In the genomic region with DNA sequence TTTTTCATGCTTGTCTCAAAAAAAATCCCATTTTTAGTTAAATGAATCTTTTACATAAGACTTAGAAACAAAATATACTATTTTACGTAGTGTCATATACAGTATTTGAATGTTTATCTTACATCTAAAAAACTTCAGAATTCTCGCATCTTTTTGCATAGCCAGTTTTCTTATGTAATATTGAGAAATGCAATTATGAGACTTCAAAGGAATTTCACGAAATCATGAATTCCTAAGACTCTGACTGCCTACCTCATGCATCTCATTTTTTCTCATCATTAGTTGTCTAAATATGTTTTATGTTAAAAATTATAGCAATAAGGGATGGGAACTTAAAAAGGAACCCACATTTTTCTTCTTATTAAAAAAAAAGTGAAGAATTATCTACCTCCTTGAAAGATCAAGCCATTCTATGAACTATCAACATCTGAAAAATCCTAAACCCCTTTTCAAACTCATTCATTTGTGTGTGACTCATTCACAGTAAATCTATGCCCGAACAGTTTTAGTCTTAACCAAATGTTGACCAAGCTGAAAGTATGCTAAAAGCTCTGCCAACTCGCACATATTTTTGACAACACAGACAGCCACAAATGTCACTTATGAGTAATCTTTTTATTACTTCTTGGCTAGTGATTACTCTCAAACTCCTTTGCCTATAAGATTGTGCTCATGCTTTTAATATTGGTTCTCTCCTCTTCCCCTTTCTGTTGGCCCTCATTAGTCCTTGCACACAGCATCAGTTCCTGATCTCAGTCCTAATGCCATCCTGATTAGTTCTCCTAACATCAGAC, we compare ENCODE assay signal across 10 cellular contexts.
DNase-seq lines count a peak whose midpoint lies in the region; ATAC-seq, FAIRE-seq and TF ChIP-seq lines count a peak whose summit lies in the region.
"Had no signal": no experiment of that assay in that cellular context is flagged by ENCODE, and none has a peak within 500 bp of the region (broad histone marks: within the 10 kb centered on the region; RNA-seq: fewer than 3 reads in every experiment).

No MANE protein-coding gene starts in this region.

- H3K4me1 Mint-ChIP-seq in activated naive CD8-positive, alpha-beta T cell treated with anti-CD3 and anti-CD28 coated beads, Interleukin-2, amount 50 U/mL, for 24 hours = no peaks in the 10 kb centered on the region
- no peaks in the 10 kb centered on the region for H3K4me1 Mint-ChIP-seq in activated naive CD8-positive, alpha-beta T cell treated with anti-CD3 and anti-CD28 coated beads for 36 hours

- no peaks in the 10 kb centered on the region for H3K79me2 ChIP-seq in K562 (ENCODE audit: control insufficient read depth, insufficient read depth, low read length)

- H3K4me3 Mint-ChIP-seq in activated naive CD8-positive, alpha-beta T cell treated with anti-CD3 and anti-CD28 coated beads, Interleukin-2, amount 50 U/mL, for 24 hours = no peak overlapping the region
- H3K4me3 Mint-ChIP-seq in activated naive CD8-positive, alpha-beta T cell treated with anti-CD3 and anti-CD28 coated beads for 36 hours = no peak overlapping the region
- H3K4me3 Mint-ChIP-seq: activated naive CD8-positive, alpha-beta T cell had no signal

- WGBS in K562 (ENCODE audit: insufficient coverage, low coverage, missing lambda C conversion rate) = 5% methylated on average over 5 of the region's 5 CpGs

- no peaks in the 10 kb centered on the region; a peak in 1 of 5 replicates for H3K4me1 ChIP-seq in K562 (replicated peaks in 1 of 2; ENCODE audit: control insufficient read depth in 2 of 2, insufficient read depth in 2 of 2, low read length in 2 of 2)

- CTCF ChIA-PET in K562 (lab: Yijun Ruan, JAX; ENCODE audit: low intra/inter-chr PET ratio) = no interaction called here

- H3K9me3 ChIP-seq in K562 (replicated peaks; ENCODE audit: control insufficient read depth, insufficient read depth, low read depth, low read length) = no peaks in the 10 kb centered on the region
- H3K9me3 ChIP-seq: BLaER1 had no signal

- no peak overlapping the region for H3K4me2 ChIP-seq in K562 (ENCODE audit: insufficient read depth, low read length)
- H3K4me2 ChIP-seq: BLaER1 had no signal

- no peak for DNase-seq in activated naive CD8-positive, alpha-beta T cell treated with anti-CD3 and anti-CD28 coated beads, Interleukin-2, amount 50 U/mL, for 24 hours
- DNase-seq in activated naive CD8-positive, alpha-beta T cell treated with anti-CD3 and anti-CD28 coated beads for 36 hours = no peak
- DNase-seq in K562 (ENCODE audit: extremely low read depth in 1 of 4, low spot score in 3 of 4) = no peak
- DNase-seq in SHP77 (lab: John Stamatoyannopoulos, UW) = no peak
- no peak for DNase-seq in SK-N-DZ (ENCODE audit: low spot score)
- DNase-seq in head of caudate nucleus = no peak

- no peak overlapping the region for H3K27ac Mint-ChIP-seq in activated naive CD8-positive, alpha-beta T cell treated with anti-CD3 and anti-CD28 coated beads, Interleukin-2, amount 50 U/mL, for 24 hours
- H3K27ac Mint-ChIP-seq in activated naive CD8-positive, alpha-beta T cell treated with anti-CD3 and anti-CD28 coated beads for 36 hours = no peak overlapping the region
- H3K27ac Mint-ChIP-seq: activated naive CD8-positive, alpha-beta T cell had no signal

- no peak for FAIRE-seq in K562 (lab: Jason Lieb, UNC)

- no peak for TF ChIP-seq CTCF in K562 (IDR thresholded peaks at IDR 0.05 in 2 of 3, conservative IDR thresholded peaks at IDR 0.05 in 1 of 3; ENCODE audit: insufficient read depth in 2 of 3, low read depth in 1 of 3, low read length in 3 of 3)

- no peaks in the 10 kb centered on the region for H3K9me1 ChIP-seq in K562 (ENCODE audit: control insufficient read depth, insufficient read depth, low read length)

- H3K36me3 ChIP-seq in K562 (ENCODE audit: control insufficient read depth, insufficient read depth, low read length) = no peaks in the 10 kb centered on the region
- H3K36me3 ChIP-seq: BLaER1 had no signal

- no peak for TF ChIP-seq POLR2A in K562 (conservative IDR thresholded peaks at IDR 0.05)

- ATAC-seq in activated naive CD8-positive, alpha-beta T cell treated with anti-CD3 and anti-CD28 coated beads, Interleukin-2, amount 50 U/mL, for 24 hours = peak; percentile 36
- ATAC-seq in HG03439 (IDR thresholded peaks at IDR 0.05; ENCODE audit: unreplicated experiment) = peak; percentile 79
- ATAC-seq in K562 = no peak
- no peak for ATAC-seq in HG02970 (IDR thresholded peaks at IDR 0.05; ENCODE audit: low FRiP score, unreplicated experiment)

- TF ChIP-seq EP300 in K562 (IDR thresholded peaks at IDR 0.05; ENCODE audit: low read length) = no peak

- no TSS peak for BruUV-seq in K562 (replicated peaks; lab: Mats Ljungman, UMichigan)

- H2AFZ ChIP-seq in K562 (ENCODE audit: low read depth, low read length) = no peak overlapping the region

- no peaks in the 10 kb centered on the region for H3K9me3 Mint-ChIP-seq in activated naive CD8-positive, alpha-beta T cell treated with anti-CD3 and anti-CD28 coated beads, Interleukin-2, amount 50 U/mL, for 24 hours
- H3K9me3 Mint-ChIP-seq in activated naive CD8-positive, alpha-beta T cell treated with anti-CD3 and anti-CD28 coated beads for 36 hours = no peaks in the 10 kb centered on the region

- peaks cover 17% of the 10 kb centered on the region for H3K27me3 Mint-ChIP-seq in activated naive CD8-positive, alpha-beta T cell treated with anti-CD3 and anti-CD28 coated beads, Interleukin-2, amount 50 U/mL, for 24 hours
- peaks cover 35% of the 10 kb centered on the region for H3K27me3 Mint-ChIP-seq in activated naive CD8-positive, alpha-beta T cell treated with anti-CD3 and anti-CD28 coated beads for 36 hours

- no peaks in the 10 kb centered on the region for H3K36me3 Mint-ChIP-seq in activated naive CD8-positive, alpha-beta T cell treated with anti-CD3 and anti-CD28 coated beads, Interleukin-2, amount 50 U/mL, for 24 hours (ENCODE audit: low read depth)
- no peaks in the 10 kb centered on the region for H3K36me3 Mint-ChIP-seq in activated naive CD8-positive, alpha-beta T cell treated with anti-CD3 and anti-CD28 coated beads for 36 hours
- H3K36me3 Mint-ChIP-seq: activated naive CD8-positive, alpha-beta T cell had no signal

- no peaks in the 10 kb centered on the region for H4K20me1 ChIP-seq in K562 (replicated peaks; ENCODE audit: control insufficient read depth, insufficient read depth, low read length)
- H4K20me1 ChIP-seq: BLaER1 had no signal

- no peak for TF ChIP-seq RAD21 in K562 (CRISPR knock-in tag; conservative IDR thresholded peaks at IDR 0.05 in 1 of 2, IDR thresholded peaks at IDR 0.05 in 1 of 2)

- in situ Hi-C loops in K562 (cut with MboI) = no loop called here

- no peak overlapping the region for H3K4me3 ChIP-seq in K562
- H3K4me3 ChIP-seq: BLaER1 had no signal

- no peak overlapping the region for H3K9ac ChIP-seq in K562 (ENCODE audit: insufficient read depth in 1 of 2, low read depth in 2 of 2, low read length in 2 of 2)
- H3K9ac ChIP-seq: BLaER1 had no signal

- H3K27ac ChIP-seq in K562 (ENCODE audit: extremely low read depth, low read depth, low read length) = no peak overlapping the region
- H3K27ac ChIP-seq: BLaER1 had no signal

- intact Hi-C loops in K562 (cut with micrococcal nuclease) = no loop called here
- intact Hi-C loops in head of caudate nucleus (cut with DNase I) = no loop called here

- no peaks in the 10 kb centered on the region for H3K27me3 ChIP-seq in K562 (ENCODE audit: control insufficient read depth in 2 of 2, insufficient read depth in 2 of 2, low read length in 2 of 2)
- H3K27me3 ChIP-seq: BLaER1 had no signal

- POLR2A ChIA-PET in K562 (lab: Yijun Ruan, JAX) = no interaction called here

TF ChIP-seq in K562, 482 proteins besides CTCF, POLR2A, EP300 and RAD21 (continues in another document):
- TF ChIP-seq RBM14 (IDR thresholded peaks at IDR 0.05; ENCODE audit: borderline replicate concordance, insufficient read depth, low read depth, low read length) (no peak), ELF2 (CRISPR knock-in tag; IDR thresholded peaks at IDR 0.05) (peak; percentile 34; the same call in 1 of the 2 replicates), KLF13 (tag; IDR thresholded peaks at IDR 0.05; ENCODE audit: borderline replicate concordance, low read depth) (no peak), TAF1 (IDR thresholded peaks at IDR 0.05; ENCODE audit: control insufficient read depth, extremely low read depth, insufficient read depth, low read length, severe bottlenecking) (no peak), U2AF2 (optimal IDR thresholded peaks at IDR 0.05; ENCODE audit: low read depth, low read length) (no peak), RBM17 (IDR thresholded peaks at IDR 0.05; ENCODE audit: borderline replicate concordance, low read depth, low read length) (no peak), HDAC8 (tag; IDR thresholded peaks at IDR 0.05) (no peak), CREM (IDR thresholded peaks at IDR 0.05; ENCODE audit: low read depth) (no peak), NR2C2 (CRISPR knock-in tag; IDR thresholded peaks at IDR 0.05) (no peak), NR2C2 (tag; IDR thresholded peaks at IDR 0.05) (0 out of 2 replicates have a peak, but pooled peaks have one; percentile 23), ESRRB (CRISPR knock-in tag; IDR thresholded peaks at IDR 0.05; ENCODE audit: borderline replicate concordance) (no peak), SMAD4 (CRISPR knock-in tag; conservative IDR thresholded peaks at IDR 0.05) (no peak)
- TF ChIP-seq, protein P1, sequence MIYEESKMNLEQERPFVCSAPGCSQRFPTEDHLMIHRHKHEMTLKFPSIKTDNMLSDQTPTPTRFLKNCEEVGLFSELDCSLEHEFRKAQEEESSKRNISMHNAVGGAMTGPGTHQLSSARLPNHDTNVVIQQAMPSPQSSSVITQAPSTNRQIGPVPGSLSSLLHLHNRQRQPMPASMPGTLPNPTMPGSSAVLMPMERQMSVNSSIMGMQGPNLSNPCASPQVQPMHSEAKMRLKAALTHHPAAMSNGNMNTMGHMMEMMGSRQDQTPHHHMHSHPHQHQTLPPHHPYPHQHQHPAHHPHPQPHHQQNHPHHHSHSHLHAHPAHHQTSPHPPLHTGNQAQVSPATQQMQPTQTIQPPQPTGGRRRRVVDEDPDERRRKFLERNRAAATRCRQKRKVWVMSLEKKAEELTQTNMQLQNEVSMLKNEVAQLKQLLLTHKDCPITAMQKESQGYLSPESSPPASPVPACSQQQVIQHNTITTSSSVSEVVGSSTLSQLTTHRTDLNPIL (CRISPR knock-in tag; IDR thresholded peaks at IDR 0.05) = peak; percentile 69; the same call in 1 of the 2 replicates
- TF ChIP-seq, protein P2, sequence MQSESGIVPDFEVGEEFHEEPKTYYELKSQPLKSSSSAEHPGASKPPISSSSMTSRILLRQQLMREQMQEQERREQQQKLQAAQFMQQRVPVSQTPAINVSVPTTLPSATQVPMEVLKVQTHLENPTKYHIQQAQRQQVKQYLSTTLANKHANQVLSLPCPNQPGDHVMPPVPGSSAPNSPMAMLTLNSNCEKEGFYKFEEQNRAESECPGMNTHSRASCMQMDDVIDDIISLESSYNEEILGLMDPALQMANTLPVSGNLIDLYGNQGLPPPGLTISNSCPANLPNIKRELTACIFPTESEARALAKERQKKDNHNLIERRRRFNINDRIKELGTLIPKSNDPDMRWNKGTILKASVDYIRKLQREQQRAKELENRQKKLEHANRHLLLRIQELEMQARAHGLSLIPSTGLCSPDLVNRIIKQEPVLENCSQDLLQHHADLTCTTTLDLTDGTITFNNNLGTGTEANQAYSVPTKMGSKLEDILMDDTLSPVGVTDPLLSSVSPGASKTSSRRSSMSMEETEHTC (IDR thresholded peaks at IDR 0.05) = no peak

Comparison
In these comparisons a context has a peak if more than half of its experiments do, and no peak if none do; other contexts are left out.
1. ATAC-seq: peak in activated naive CD8-positive, alpha-beta T cell treated with anti-CD3 and anti-CD28 coated beads, Interleukin-2, amount 50 U/mL, for 24 hours (single experiment) and HG03439 (single experiment); none in K562 (single experiment) and HG02970 (single experiment).